1 cellular context compared by ENCODE assay signal in the genomic region with DNA sequence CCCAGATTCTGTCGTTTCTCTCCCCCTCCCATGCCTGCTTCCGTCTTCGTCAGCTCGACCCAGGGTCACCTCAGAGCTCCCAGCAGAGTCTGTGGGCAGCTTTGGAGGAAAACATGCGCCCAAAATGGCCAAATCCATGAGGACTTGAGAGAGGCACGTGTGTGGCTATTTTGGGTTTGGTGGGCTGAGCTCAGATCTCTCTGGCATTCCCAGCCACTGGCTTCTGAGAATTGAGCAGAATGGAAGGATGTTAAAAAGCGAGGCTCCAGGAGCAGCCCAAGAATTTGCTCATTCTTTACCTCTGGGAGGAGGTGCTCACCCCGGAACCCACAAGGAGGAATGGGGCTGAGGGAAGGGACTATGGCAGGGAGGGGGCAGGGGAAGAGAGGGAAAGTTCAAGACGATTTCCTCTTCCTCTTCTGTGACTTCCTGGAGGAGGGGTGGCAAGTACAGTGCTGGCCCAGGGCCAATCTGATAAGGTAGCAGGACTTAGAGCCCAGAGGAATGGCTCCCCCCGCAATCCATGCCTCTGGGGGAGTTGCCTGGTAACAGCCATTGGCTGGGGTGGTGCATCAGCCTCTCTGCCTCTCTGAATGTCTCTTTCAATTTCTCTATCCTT.
TF ChIP-seq lines count a peak whose summit lies in the region.

No MANE protein-coding gene starts in this region.

TF ChIP-seq in IMR-90, 13 proteins besides CTCF, POLR2A, EP300 and RAD21 (continued from another document):
- TF ChIP-seq SMC3 (IDR thresholded peaks at IDR 0.05; ENCODE audit: low read depth, low read length): no peak
- TF ChIP-seq CEBPB (IDR thresholded peaks at IDR 0.05; ENCODE audit: low read depth, low read length): no peak
- TF ChIP-seq CHD1 (IDR thresholded peaks at IDR 0.05; ENCODE audit: low read depth, low read length): no peak
- TF ChIP-seq MXI1 (IDR thresholded peaks at IDR 0.05; ENCODE audit: borderline replicate concordance, low read depth, low read length): peak; percentile 52; the same call in 1 of the 2 replicates
- peak; percentile 29; the same call in 1 of the 2 replicates for TF ChIP-seq MAZ (IDR thresholded peaks at IDR 0.05; ENCODE audit: borderline replicate concordance, low read depth, low read length)
- TF ChIP-seq, protein P1, sequence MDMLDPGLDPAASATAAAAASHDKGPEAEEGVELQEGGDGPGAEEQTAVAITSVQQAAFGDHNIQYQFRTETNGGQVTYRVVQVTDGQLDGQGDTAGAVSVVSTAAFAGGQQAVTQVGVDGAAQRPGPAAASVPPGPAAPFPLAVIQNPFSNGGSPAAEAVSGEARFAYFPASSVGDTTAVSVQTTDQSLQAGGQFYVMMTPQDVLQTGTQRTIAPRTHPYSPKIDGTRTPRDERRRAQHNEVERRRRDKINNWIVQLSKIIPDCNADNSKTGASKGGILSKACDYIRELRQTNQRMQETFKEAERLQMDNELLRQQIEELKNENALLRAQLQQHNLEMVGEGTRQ (IDR thresholded peaks at IDR 0.05; ENCODE audit: low read depth, low read length): peak; percentile 22; the same call in 1 of the 2 replicates
- TF ChIP-seq BHLHE40 (IDR thresholded peaks at IDR 0.05; ENCODE audit: low read depth, low read length): peak; percentile 64; the same call in 1 of the 2 replicates
